Comparison of ENCODE assay signal across 8 cellular contexts in the genomic region with DNA sequence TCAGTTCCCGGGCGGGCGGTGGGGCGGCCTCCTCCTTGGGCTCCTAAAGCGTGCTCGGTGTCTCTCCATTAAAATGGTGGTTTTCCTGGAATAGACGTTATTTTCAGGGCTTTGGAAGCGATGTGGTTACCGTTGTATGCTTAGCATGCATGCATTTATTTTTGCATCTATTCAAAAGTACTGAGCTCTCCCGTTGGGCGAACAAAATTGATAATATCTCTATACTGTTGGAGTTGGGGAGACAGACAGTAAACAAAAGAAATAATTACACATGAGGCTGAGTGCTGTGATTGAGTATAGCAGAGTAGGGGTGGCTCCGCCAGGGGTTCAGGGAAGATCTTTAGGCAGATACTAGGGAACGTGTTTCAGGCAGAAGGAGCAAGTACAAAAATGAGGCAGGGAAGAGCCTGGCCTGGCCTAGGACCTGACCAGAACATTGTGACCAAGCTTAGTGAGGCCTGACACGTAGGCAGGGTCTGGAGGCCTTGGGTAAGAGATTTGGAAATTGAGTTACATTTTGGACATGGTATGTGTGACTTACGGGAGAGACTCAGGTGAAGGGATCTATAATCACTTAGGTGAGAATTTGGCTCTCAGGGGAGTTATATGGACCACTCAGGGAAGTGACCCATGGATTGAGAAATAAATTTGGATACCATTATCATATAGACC. TPM values are rescaled to one million over a fixed set of nuclear protein-coding genes. Genes with fewer than 3 reads are reported as not detected.
A peak's percentile ranks its signal among the peaks of the same experiment; 100 is the strongest.
DNase-seq lines count a peak whose midpoint lies in the region; ATAC-seq and TF ChIP-seq lines count a peak whose summit lies in the region.

No MANE protein-coding gene starts in this region.

- intact Hi-C loops in CD8-positive, alpha-beta T cell (cut with DNase I, micrococcal nuclease) = loop anchor here (1.0 to 10.0 kb wide), 3 partner anchors 31 to 1659 kb away; partner anchors contain the start of genes DUSP2 (in 1 of the 2), SNRNP200 (in 1 of the 2) and TMEM131 (in 1 of the 2)

- no peak overlapping the region for H3K27ac ChIP-seq in CD8-positive, alpha-beta T cell (ENCODE audit: low read depth, low read length)

- no peaks in the 10 kb centered on the region for H3K27me3 Mint-ChIP-seq in CD8-positive, alpha-beta T cell (ENCODE audit: low read depth)
- H3K27me3 Mint-ChIP-seq in activated naive CD8-positive, alpha-beta T cell = no peaks in the 10 kb centered on the region
- H3K27me3 Mint-ChIP-seq in memory B cell = no peaks in the 10 kb centered on the region

- POLR2A ChIA-PET in CD8-positive, alpha-beta T cell (lab: Charles Lee) = interaction anchor here (0.6 to 3.8 kb wide), 13 partner anchors 8 to 627 kb away, joined by 3 to 25 read pairs (median 4); partner anchors contain the start of genes ITPRIPL1 and SNRNP200

- H3K9me3 Mint-ChIP-seq in CD8-positive, alpha-beta T cell = no peaks in the 10 kb centered on the region
- no peaks in the 10 kb centered on the region for H3K9me3 Mint-ChIP-seq in activated naive CD8-positive, alpha-beta T cell (ENCODE audit: low read depth)
- H3K9me3 Mint-ChIP-seq in memory B cell = no peaks in the 10 kb centered on the region

- H3K4me3 ChIP-seq in CD8-positive, alpha-beta T cell (ENCODE audit: low read depth, low read length) = peak overlapping the region; percentile 42

- CTCF ChIA-PET in CD8-positive, alpha-beta T cell (lab: Charles Lee) = interaction anchor here (0.9 to 2.0 kb wide), 2 partner anchors 9 to 16 kb away, joined by 3 to 7 read pairs; no protein-coding TSS in a partner anchor

- no peak for TF ChIP-seq CTCF in CD8-positive, alpha-beta T cell (IDR thresholded peaks at IDR 0.05)

- H3K27me3 ChIP-seq in CD8-positive, alpha-beta T cell (ENCODE audit: insufficient read depth, low read length) = no peaks in the 10 kb centered on the region

- no peaks in the 10 kb centered on the region for H3K36me3 ChIP-seq in CD8-positive, alpha-beta T cell (ENCODE audit: insufficient read depth, low read length)

- ATAC-seq in CD8-positive, alpha-beta T cell = no peak
- ATAC-seq in HG02678 (IDR thresholded peaks at IDR 0.05; ENCODE audit: unreplicated experiment) (peak; percentile 0), memory B cell (ENCODE audit: low read depth) (no peak), HG03520 (IDR thresholded peaks at IDR 0.05; ENCODE audit: unreplicated experiment) (no peak)

- peaks cover 29% of the 10 kb centered on the region for H3K4me1 Mint-ChIP-seq in CD8-positive, alpha-beta T cell (ENCODE audit: low read depth)
- H3K4me1 Mint-ChIP-seq in activated naive CD8-positive, alpha-beta T cell (ENCODE audit: low read depth) = peaks cover 31% of the 10 kb centered on the region
- H3K4me1 Mint-ChIP-seq in memory B cell = peaks cover 37% of the 10 kb centered on the region

- peaks cover 14% of the 10 kb centered on the region for H3K4me1 ChIP-seq in CD8-positive, alpha-beta T cell (ENCODE audit: insufficient read depth, low read length)

- peak overlapping the region; percentile 85 for H3K4me3 Mint-ChIP-seq in CD8-positive, alpha-beta T cell
- peak overlapping the region; percentile 82 for H3K4me3 Mint-ChIP-seq in activated naive CD8-positive, alpha-beta T cell
- H3K4me3 Mint-ChIP-seq in memory B cell = peak overlapping the region; percentile 83

- no peak for DNase-seq in CD8-positive, alpha-beta T cell
- no peak for DNase-seq in memory B cell (ENCODE audit: low spot score in 2 of 2)
- no peak for DNase-seq in activated gamma-delta T cell treated with Interleukin-2 at 50 U/mL for 16 hours
- no peak for DNase-seq in SW480 (ENCODE audit: low spot score)
- DNase-seq in AG08396 (ENCODE audit: low spot score) = no peak

- H3K36me3 Mint-ChIP-seq in CD8-positive, alpha-beta T cell = no peaks in the 10 kb centered on the region
- no peaks in the 10 kb centered on the region for H3K36me3 Mint-ChIP-seq in activated naive CD8-positive, alpha-beta T cell
- no peaks in the 10 kb centered on the region for H3K36me3 Mint-ChIP-seq in memory B cell

- peak overlapping the region; percentile 63 for H3K27ac Mint-ChIP-seq in CD8-positive, alpha-beta T cell
- H3K27ac Mint-ChIP-seq in activated naive CD8-positive, alpha-beta T cell = peak overlapping the region; percentile 18
- peak overlapping the region; percentile 78 for H3K27ac Mint-ChIP-seq in memory B cell

- H3K9me3 ChIP-seq in CD8-positive, alpha-beta T cell (ENCODE audit: low read length) = no peaks in the 10 kb centered on the region

RNA-seq across cellular contexts. Expression of gene NCAPH, which starts 0.7 kb away (rescaled TPM):
- total RNA-seq in CD8-positive, alpha-beta T cell = 1 to 10 TPM; 2.0 to 2.5 TPM

RNA-seq across cellular contexts. Expression of gene ITPRIPL1, which starts 11.1 kb away (rescaled TPM):
- 1 to 10 TPM; 5.6 to 6.6 TPM for total RNA-seq in CD8-positive, alpha-beta T cell

RNA-seq across cellular contexts. Expression of gene SNRNP200, which starts 30.9 kb away (rescaled TPM):
- total RNA-seq in CD8-positive, alpha-beta T cell = 100 to 1,000 TPM; 318 to 348 TPM

Comparison
In these comparisons a context has a peak if more than half of its experiments do, and no peak if none do; other contexts are left out.
1. H3K27ac Mint-ChIP-seq: peak in every context shown above with its lines; median percentile 78 in memory B cell; 63 in CD8-positive, alpha-beta T cell; 18 in activated naive CD8-positive, alpha-beta T cell.